Comparison of ENCODE assay signal across 15 cellular contexts in genomic region chr17:47884905-47885735, GRCh38. TPM values are rescaled to one million over a fixed set of nuclear protein-coding genes. Genes with fewer than 3 reads are reported as not detected.
DNase-seq lines count a peak whose midpoint lies in the region; ATAC-seq, FAIRE-seq and TF ChIP-seq lines count a peak whose summit lies in the region.
"Had no signal": no experiment of that assay in that cellular context is flagged by ENCODE, and none has a peak within 500 bp of the region (broad histone marks: within the 10 kb centered on the region; RNA-seq: fewer than 3 reads in every experiment).

No MANE protein-coding gene starts in this region.

- peak overlapping the region; percentile 43 for H3K4me2 ChIP-seq in HepG2 (ENCODE audit: low read depth, low read length)
- peak overlapping the region; percentile 89 for H3K4me2 ChIP-seq in PC-9
- H3K4me2 ChIP-seq in keratinocyte (ENCODE audit: control insufficient read depth, extremely low read depth, insufficient read depth, low read depth, low read length) = no peak overlapping the region

- TF ChIP-seq POLR2A in HepG2 (IDR thresholded peaks at IDR 0.05; ENCODE audit: insufficient read depth in 1 of 2, low read depth in 2 of 2, low read length in 2 of 2) = no peak
- no peak for TF ChIP-seq POLR2A in right lobe of liver (IDR thresholded peaks at IDR 0.05)

- H3K9me2 ChIP-seq in PC-9 (ENCODE audit: insufficient read depth) = no peaks in the 10 kb centered on the region

- H3K79me2 ChIP-seq in HepG2 (ENCODE audit: insufficient read depth, low read length) (no peaks in the 10 kb centered on the region), PC-9 (ENCODE audit: low read depth) (no peaks in the 10 kb centered on the region), keratinocyte (ENCODE audit: control insufficient read depth, insufficient read depth, low read length) (no peaks in the 10 kb centered on the region)

- no peak for FAIRE-seq in HepG2 (lab: Jason Lieb, UNC)
- no peak for FAIRE-seq in keratinocyte (lab: Jason Lieb, UNC)
- FAIRE-seq: astrocyte, colon had no signal

- BruUV-seq in HepG2 (replicated peaks; lab: Mats Ljungman, UMichigan) (no TSS peak), PC-9 (replicated peaks; lab: Mats Ljungman, UMichigan) (no TSS peak)

- peaks cover 27% of the 10 kb centered on the region for H3K4me1 ChIP-seq in HepG2 (ENCODE audit: insufficient read depth, low read length)
- H3K4me1 ChIP-seq in right lobe of liver = no peaks in the 10 kb centered on the region
- H3K4me1 ChIP-seq in PC-9 (replicated peaks; ENCODE audit: insufficient read depth) = peaks cover 88% of the 10 kb centered on the region
- peaks cover 13% of the 10 kb centered on the region for H3K4me1 ChIP-seq in keratinocyte (ENCODE audit: control insufficient read depth, extremely low read depth, insufficient read depth, low read length)
- peaks cover 26% of the 10 kb centered on the region for H3K4me1 ChIP-seq in thymus (ENCODE audit: control insufficient read depth, insufficient read depth, low read length)

- H3K27me3 ChIP-seq in HepG2 (ENCODE audit: control insufficient read depth in 1 of 2, insufficient read depth in 2 of 2, low read length in 2 of 2) (peaks cover 5 to 41% of the 10 kb centered on the region in 2 experiments; a peak in 4 of 5 replicates), right lobe of liver (no peaks in the 10 kb centered on the region), PC-9 (ENCODE audit: insufficient read depth, low read depth) (no peaks in the 10 kb centered on the region), keratinocyte (ENCODE audit: control insufficient read depth, extremely low read depth, insufficient read depth, low read length) (no peaks in the 10 kb centered on the region), thymus (ENCODE audit: control insufficient read depth, insufficient read depth) (no peaks in the 10 kb centered on the region)

- H3K9ac ChIP-seq in HepG2 (ENCODE audit: insufficient read depth, low read depth, low read length) (no peak overlapping the region), keratinocyte (ENCODE audit: control insufficient read depth, extremely low read depth, insufficient read depth, low read length) (no peak overlapping the region)

- intact Hi-C loops in HepG2 (cut with micrococcal nuclease; ENCODE audit: unreplicated experiment) = no loop called here
- intact Hi-C loops in right lobe of liver (cut with DNase I) = no loop called here
- intact Hi-C loops in PC-9 (cut with micrococcal nuclease; ENCODE audit: unreplicated experiment) = loop anchor here (1.0 to 2.0 kb wide), 3 partner anchors 34 to 74 kb away; partner anchors contain the start of gene SP6

- POLR2A ChIA-PET in HepG2 (lab: Yijun Ruan, JAX) = interaction anchor here (1.0 to 3.9 kb wide), 5 partner anchors 10 to 57 kb away, joined by 3 to 36 read pairs (median 5); partner anchors contain the start of genes LRRC46, MRPL10, PNPO and SCRN2
- POLR2A ChIA-PET in PC-9 (lab: Charles Lee; ENCODE audit: unreplicated experiment) = interaction anchor here (0.5 to 1.8 kb wide), 6 partner anchors 10 to 784 kb away, joined by 3 to 10 read pairs (median 4); partner anchors contain the start of genes SP2 and SP6

- 6% methylated on average over 9 of the region's 11 CpGs for WGBS in HepG2 (ENCODE audit: low lambda C conversion rate)
- 61% methylated on average over 3 of the region's 11 CpGs for WGBS in right lobe of liver (ENCODE audit: insufficient coverage, low coverage, low lambda C conversion rate, missing lambda C conversion rate)
- 60% methylated on average over 11 of the region's 11 CpGs for WGBS in thymus

- TF ChIP-seq EP300 in HepG2 (IDR thresholded peaks at IDR 0.05; ENCODE audit: low read depth in 2 of 2, low read length in 2 of 2) = no peak
- no peak for TF ChIP-seq EP300 in HepG2 (CRISPR knock-in tag; IDR thresholded peaks at IDR 0.05; ENCODE audit: borderline replicate concordance)

- in situ Hi-C loops in HepG2 (cut with HindIII; ENCODE audit: extremely low pct_ligation_motif_present, low pct_unique_long_range_greater_than_20kb) = no loop called here

- dilution Hi-C loops in keratinocyte (cut with MboI; ENCODE audit: extremely low pct_ligation_motif_present, low sequenced_read_pairs) = no loop called here

- no peak for TF ChIP-seq RAD21 in HepG2 (CRISPR knock-in tag; IDR thresholded peaks at IDR 0.05)

- H2AFZ ChIP-seq in HepG2 (ENCODE audit: low read length) = no peak overlapping the region
- H2AFZ ChIP-seq in PC-9 = peak overlapping the region; percentile 19; the same call in 1 of the 2 replicates
- peak overlapping the region; percentile 29 for H2AFZ ChIP-seq in keratinocyte (ENCODE audit: control insufficient read depth, low read length)

- H3K36me3 ChIP-seq in HepG2 (replicated peaks in 1 of 2; ENCODE audit: control insufficient read depth in 1 of 2, insufficient read depth in 2 of 2, low read length in 2 of 2) (no peaks in the 10 kb centered on the region), right lobe of liver (no peaks in the 10 kb centered on the region), PC-9 (ENCODE audit: low read depth) (no peaks in the 10 kb centered on the region), keratinocyte (ENCODE audit: control insufficient read depth in 2 of 2, extremely low read depth in 1 of 2, insufficient read depth in 2 of 2, low read length in 2 of 2) (no peaks in the 10 kb centered on the region), thymus (ENCODE audit: control insufficient read depth, insufficient read depth) (peaks cover 3% of the 10 kb centered on the region)
- H3K36me3 ChIP-seq: WERI-Rb-1 had no signal

- H3F3A ChIP-seq in PC-9 (ENCODE audit: insufficient read depth, low read depth) = peaks cover 65% of the 10 kb centered on the region

- H3K9me1 ChIP-seq in keratinocyte (ENCODE audit: control insufficient read depth, extremely low read depth, insufficient read depth, low read length) = no peaks in the 10 kb centered on the region

- H3K9me3 ChIP-seq in HepG2 (ENCODE audit: low read length) = no peaks in the 10 kb centered on the region
- no peaks in the 10 kb centered on the region for H3K9me3 ChIP-seq in right lobe of liver
- H3K9me3 ChIP-seq in PC-9 (ENCODE audit: insufficient read depth, low read depth) = no peaks in the 10 kb centered on the region
- no peaks in the 10 kb centered on the region for H3K9me3 ChIP-seq in keratinocyte (ENCODE audit: control insufficient read depth, low read depth, low read length)
- no peaks in the 10 kb centered on the region for H3K9me3 ChIP-seq in thymus (ENCODE audit: control insufficient read depth)

- CTCF ChIA-PET in HepG2 (lab: Yijun Ruan, JAX; ENCODE audit: low intra/inter-chr PET ratio, low total read pairs) (no interaction called here), PC-9 (lab: Charles Lee) (interaction anchor here (1.0 to 1.1 kb wide), 4 partner anchors 41 to 86 kb away, joined by 3 to 10 read pairs (median 4); partner anchors contain the start of genes CDK5RAP3 and SCRN2)

- H3K27ac ChIP-seq in HepG2 (ENCODE audit: extremely low read length, insufficient read depth, low read length) (no peak overlapping the region), right lobe of liver (no peak overlapping the region), PC-9 (peak overlapping the region; percentile 91), keratinocyte (ENCODE audit: control insufficient read depth, insufficient read depth, low read length) (no peak overlapping the region), thymus (ENCODE audit: low read depth) (peak overlapping the region; percentile 40)
- H3K27ac ChIP-seq: WERI-Rb-1 had no signal

- H3K4me3 ChIP-seq in HepG2 (replicated peaks in 1 of 3; ENCODE audit: insufficient read depth in 1 of 3, low read depth in 2 of 3, low read length in 3 of 3) (no peak overlapping the region), right lobe of liver (no peak overlapping the region), PC-9 (peak overlapping the region; percentile 50), keratinocyte (ENCODE audit: control insufficient read depth in 2 of 3, extremely low read depth in 1 of 3, insufficient read depth in 2 of 3, low read depth in 1 of 3, low read length in 3 of 3) (no peak overlapping the region), thymus (ENCODE audit: low read length) (no peak overlapping the region)

- peak; percentile 15 for ATAC-seq in HepG2
- no peak for ATAC-seq in right lobe of liver
- ATAC-seq in HG03135 (IDR thresholded peaks at IDR 0.05; ENCODE audit: unreplicated experiment) = no peak
- no peak for ATAC-seq in GM19035 (IDR thresholded peaks at IDR 0.05; ENCODE audit: unreplicated experiment)

- DNase-seq in HepG2 (ENCODE audit: low spot score) = no peak
- no peak for DNase-seq in right lobe of liver
- peak; percentile 76 to 94 for DNase-seq in PC-9
- DNase-seq in keratinocyte (ENCODE audit: low read depth, low spot score) = no peak
- DNase-seq in SHP77 (lab: John Stamatoyannopoulos, UW) = no peak
- DNase-seq: activated CD8-positive, alpha-beta memory T cell treated with anti-CD3 and anti-CD28 coated beads for 24 hours; Kasumi-1; midbrain; NCI-H345; WERI-Rb-1 had no signal

- no peak for TF ChIP-seq CTCF in HepG2 (CRISPR knock-in tag; IDR thresholded peaks at IDR 0.05)
- TF ChIP-seq CTCF in right lobe of liver (IDR thresholded peaks at IDR 0.05) = no peak
- TF ChIP-seq CTCF in PC-9 (conservative IDR thresholded peaks at IDR 0.05) = no peak; the same call in 1 of the 2 replicates
- TF ChIP-seq CTCF in keratinocyte (optimal IDR thresholded peaks at IDR 0.05 in 1 of 3, IDR thresholded peaks at IDR 0.05 in 1 of 3, conservative IDR thresholded peaks at IDR 0.05 in 1 of 3; ENCODE audit: extremely low read depth in 1 of 3, insufficient read depth in 2 of 3, low read length in 3 of 3) = no peak

- H4K20me1 ChIP-seq in HepG2 (ENCODE audit: insufficient read depth, low read length) (no peaks in the 10 kb centered on the region), PC-9 (ENCODE audit: insufficient read depth) (no peaks in the 10 kb centered on the region), keratinocyte (ENCODE audit: control insufficient read depth, extremely low read depth, insufficient read depth, low read length) (no peaks in the 10 kb centered on the region)

RNA-seq across cellular contexts. Expression of gene SP2, which starts 10.9 kb away (rescaled TPM):
- total RNA-seq in HepG2 (2016; rRNA removed; fragmentation: Illumina TruSeq; extraction: Trizol) (1.4 and 1.5 TPM in 2 replicates), right lobe of liver (1 to 10 TPM; 3.1 to 7.9 (median 5.5) TPM), PC-9 (2021) (13.5 and 18.0 TPM in 2 replicates)
- total RNA-seq in HepG2 (2016; cell fraction: cytosol; rRNA removed; fragmentation: Illumina TruSeq; extraction: Trizol; ENCODE audit: low read depth) = 0.44 and 0.71 TPM in 2 replicates
- 1.1 and 1.3 TPM in 2 replicates for total RNA-seq in HepG2 (2016; cell fraction: insoluble cytoplasmic fraction; rRNA removed; fragmentation: Illumina TruSeq; extraction: Trizol)
- total RNA-seq in HepG2 (2016; cell fraction: membrane; rRNA removed; fragmentation: Illumina TruSeq; extraction: Trizol) = 2.2 and 2.7 TPM in 2 replicates
- total RNA-seq in HepG2 (2016; cell fraction: nucleus; rRNA removed; fragmentation: Illumina TruSeq; extraction: Trizol) = 1.6 and 2.4 TPM in 2 replicates
- polyA plus RNA-seq in HepG2 (2011; rRNA removed) (4.2 and 4.8 TPM in 2 replicates), keratinocyte (1.4 to 3.9 TPM (median 2.1 TPM) in 3 replicates), thymus (10.6 TPM)
- polyA plus RNA-seq in HepG2 (2011; cell fraction: cytosol; rRNA removed) = 1.9 and 2.3 TPM in 2 replicates
- 13.9 and 14.8 TPM in 2 replicates for polyA plus RNA-seq in HepG2 (2011; cell fraction: nucleus; rRNA removed)
- polyA plus RNA-seq in HepG2 (2012) = 10.5 and 11.9 TPM in 2 replicates
- polyA plus RNA-seq in HepG2 (2016; cell fraction: cytosol; fragmentation: Illumina TruSeq; extraction: Trizol; ENCODE audit: low read depth) = 1.5 and 1.9 TPM in 2 replicates
- polyA plus RNA-seq in HepG2 (2016; cell fraction: insoluble cytoplasmic fraction; fragmentation: Illumina TruSeq; extraction: Trizol; ENCODE audit: low read depth) = 6.9 and 11.6 TPM in 2 replicates
- 4.2 and 5.0 TPM in 2 replicates for polyA plus RNA-seq in HepG2 (2016; cell fraction: membrane; fragmentation: Illumina TruSeq; extraction: Trizol; ENCODE audit: low read depth)
- 12.2 and 15.0 TPM in 2 replicates for polyA plus RNA-seq in HepG2 (2016; cell fraction: nucleus; fragmentation: Illumina TruSeq; extraction: Trizol; ENCODE audit: insufficient read depth, low read depth)
- 4.3 and 7.9 TPM in 2 replicates for polyA minus RNA-seq in HepG2 (2011; rRNA and poly(A)+ RNA removed; ENCODE audit: low replicate concordance)
- 2.9 and 5.7 TPM in 2 replicates for polyA minus RNA-seq in HepG2 (2011; cell fraction: cytosol; rRNA and poly(A)+ RNA removed)
- polyA minus RNA-seq in HepG2 (2011; cell fraction: nucleus; rRNA and poly(A)+ RNA removed) = 3.1 and 3.5 TPM in 2 replicates
- 3.3 TPM for polyA plus RNA-seq in keratinocyte (2011; ENCODE audit: low read depth)
- polyA plus RNA-seq in keratinocyte (2011; cell fraction: cytosol; rRNA removed) = 4.6 and 5.4 TPM in 2 replicates
- polyA plus RNA-seq in keratinocyte (2011; cell fraction: nucleus; rRNA removed) = 12.5 and 13.3 TPM in 2 replicates
- polyA plus RNA-seq in keratinocyte (2012; ENCODE audit: low replicate concordance) = 9.8 and 11.7 TPM in 2 replicates
- 3.7 to 19.6 TPM (median 4.8 TPM) in 3 replicates for polyA minus RNA-seq in keratinocyte
- polyA minus RNA-seq in keratinocyte (2011; cell fraction: cytosol; rRNA and poly(A)+ RNA removed) = 6.7 TPM
- 1.9 and 3.6 TPM in 2 replicates for polyA minus RNA-seq in keratinocyte (2011; cell fraction: nucleus; rRNA and poly(A)+ RNA removed)

RNA-seq across cellular contexts. Expression of gene SP6, which starts 34.2 kb away (rescaled TPM):
- total RNA-seq in HepG2 (2016; rRNA removed; fragmentation: Illumina TruSeq; extraction: Trizol) = 0.07 TPM in 1 of 2 replicates, not detected in the other
- total RNA-seq in HepG2 (2016; cell fraction: cytosol; rRNA removed; fragmentation: Illumina TruSeq; extraction: Trizol; ENCODE audit: low read depth) = not detected in 2 replicates
- 0.04 TPM in 1 of 2 replicates, not detected in the other for total RNA-seq in HepG2 (2016; cell fraction: insoluble cytoplasmic fraction; rRNA removed; fragmentation: Illumina TruSeq; extraction: Trizol)
- total RNA-seq in HepG2 (2016; cell fraction: membrane; rRNA removed; fragmentation: Illumina TruSeq; extraction: Trizol) = 0.03 and 0.10 TPM in 2 replicates
- not detected in 2 replicates for total RNA-seq in HepG2 (2016; cell fraction: nucleus; rRNA removed; fragmentation: Illumina TruSeq; extraction: Trizol)
- 0.07 and 0.09 TPM in 2 replicates for polyA plus RNA-seq in HepG2 (2011; rRNA removed)
- polyA plus RNA-seq in HepG2 (2011; cell fraction: cytosol; rRNA removed) = 0.05 and 0.07 TPM in 2 replicates
- polyA plus RNA-seq in HepG2 (2011; cell fraction: nucleus; rRNA removed) = 0.19 and 0.28 TPM in 2 replicates
- polyA plus RNA-seq in HepG2 (2012) = 0.09 TPM in 2 replicates
- polyA plus RNA-seq in HepG2 (2016; cell fraction: cytosol; fragmentation: Illumina TruSeq; extraction: Trizol; ENCODE audit: low read depth) = not detected in 2 replicates
- polyA plus RNA-seq in HepG2 (2016; cell fraction: insoluble cytoplasmic fraction; fragmentation: Illumina TruSeq; extraction: Trizol; ENCODE audit: low read depth) = 0.09 TPM in 1 of 2 replicates, not detected in the other
- polyA plus RNA-seq in HepG2 (2016; cell fraction: membrane; fragmentation: Illumina TruSeq; extraction: Trizol; ENCODE audit: low read depth) = not detected in 2 replicates
- polyA plus RNA-seq in HepG2 (2016; cell fraction: nucleus; fragmentation: Illumina TruSeq; extraction: Trizol; ENCODE audit: insufficient read depth, low read depth) = 0.15 and 0.19 TPM in 2 replicates
- 0.04 and 0.05 TPM in 2 replicates for polyA minus RNA-seq in HepG2 (2011; rRNA and poly(A)+ RNA removed; ENCODE audit: low replicate concordance)
- not detected in 2 replicates for polyA minus RNA-seq in HepG2 (2011; cell fraction: cytosol; rRNA and poly(A)+ RNA removed)
- not detected in 2 replicates for polyA minus RNA-seq in HepG2 (2011; cell fraction: nucleus; rRNA and poly(A)+ RNA removed)
- under 1 TPM in 3 of 6 experiments, not detected in 3; 0.09 to 0.12 (median 0.11) TPM for total RNA-seq in right lobe of liver
- 13.3 and 14.9 TPM in 2 replicates for total RNA-seq in PC-9 (2021)
- polyA plus RNA-seq in keratinocyte = 2.0 to 3.0 TPM (median 2.0 TPM) in 3 replicates
- polyA plus RNA-seq in keratinocyte (2011; ENCODE audit: low read depth) = 1.6 TPM
- 2.0 and 2.1 TPM in 2 replicates for polyA plus RNA-seq in keratinocyte (2011; cell fraction: cytosol; rRNA removed)
- polyA plus RNA-seq in keratinocyte (2011; cell fraction: nucleus; rRNA removed) = 6.7 and 8.5 TPM in 2 replicates
- 3.1 and 9.5 TPM in 2 replicates for polyA plus RNA-seq in keratinocyte (2012; ENCODE audit: low replicate concordance)
- 1.2 to 2.5 TPM (median 1.6 TPM) in 3 replicates for polyA minus RNA-seq in keratinocyte
- polyA minus RNA-seq in keratinocyte (2011; cell fraction: cytosol; rRNA and poly(A)+ RNA removed) = 2.5 TPM
- 4.4 and 4.5 TPM in 2 replicates for polyA minus RNA-seq in keratinocyte (2011; cell fraction: nucleus; rRNA and poly(A)+ RNA removed)
- polyA plus RNA-seq in thymus = 4.6 TPM

RNA-seq across cellular contexts. Expression of gene SCRN2, which starts 44.0 kb away (rescaled TPM):
- 15.0 and 29.5 TPM in 2 replicates for total RNA-seq in HepG2 (2016; rRNA removed; fragmentation: Illumina TruSeq; extraction: Trizol)
- 14.0 and 15.6 TPM in 2 replicates for total RNA-seq in HepG2 (2016; cell fraction: cytosol; rRNA removed; fragmentation: Illumina TruSeq; extraction: Trizol; ENCODE audit: low read depth)
- total RNA-seq in HepG2 (2016; cell fraction: insoluble cytoplasmic fraction; rRNA removed; fragmentation: Illumina TruSeq; extraction: Trizol) = 14.9 and 29.8 TPM in 2 replicates
- total RNA-seq in HepG2 (2016; cell fraction: membrane; rRNA removed; fragmentation: Illumina TruSeq; extraction: Trizol) = 9.4 and 10.4 TPM in 2 replicates
- total RNA-seq in HepG2 (2016; cell fraction: nucleus; rRNA removed; fragmentation: Illumina TruSeq; extraction: Trizol) = 38.4 and 39.4 TPM in 2 replicates
- polyA plus RNA-seq in HepG2 (2011; rRNA removed) = 21.7 and 28.6 TPM in 2 replicates
- 12.8 and 18.6 TPM in 2 replicates for polyA plus RNA-seq in HepG2 (2011; cell fraction: cytosol; rRNA removed)
- polyA plus RNA-seq in HepG2 (2011; cell fraction: nucleus; rRNA removed) = 254 and 255 TPM in 2 replicates
- 16.2 and 19.4 TPM in 2 replicates for polyA plus RNA-seq in HepG2 (2012)
- polyA plus RNA-seq in HepG2 (2016; cell fraction: cytosol; fragmentation: Illumina TruSeq; extraction: Trizol; ENCODE audit: low read depth) = 2.8 and 3.6 TPM in 2 replicates
- 11.1 and 13.6 TPM in 2 replicates for polyA plus RNA-seq in HepG2 (2016; cell fraction: insoluble cytoplasmic fraction; fragmentation: Illumina TruSeq; extraction: Trizol; ENCODE audit: low read depth)
- polyA plus RNA-seq in HepG2 (2016; cell fraction: membrane; fragmentation: Illumina TruSeq; extraction: Trizol; ENCODE audit: low read depth) = 4.4 and 5.4 TPM in 2 replicates
- 76.0 and 78.1 TPM in 2 replicates for polyA plus RNA-seq in HepG2 (2016; cell fraction: nucleus; fragmentation: Illumina TruSeq; extraction: Trizol; ENCODE audit: insufficient read depth, low read depth)
- 22.3 and 32.7 TPM in 2 replicates for polyA minus RNA-seq in HepG2 (2011; rRNA and poly(A)+ RNA removed; ENCODE audit: low replicate concordance)
- 4.6 and 7.0 TPM in 2 replicates for polyA minus RNA-seq in HepG2 (2011; cell fraction: cytosol; rRNA and poly(A)+ RNA removed)
- 42.1 and 48.9 TPM in 2 replicates for polyA minus RNA-seq in HepG2 (2011; cell fraction: nucleus; rRNA and poly(A)+ RNA removed)
- 10 to 100 TPM; 18.1 to 25.7 (median 19.6) TPM for total RNA-seq in right lobe of liver
- total RNA-seq in PC-9 (2021) = 31.7 and 43.9 TPM in 2 replicates
- 17.1 to 26.4 TPM (median 24.8 TPM) in 3 replicates for polyA plus RNA-seq in keratinocyte
- 7.4 TPM for polyA plus RNA-seq in keratinocyte (2011; ENCODE audit: low read depth)
- polyA plus RNA-seq in keratinocyte (2011; cell fraction: cytosol; rRNA removed) = 9.8 and 21.7 TPM in 2 replicates
- polyA plus RNA-seq in keratinocyte (2011; cell fraction: nucleus; rRNA removed) = 62.5 and 68.2 TPM in 2 replicates
- polyA plus RNA-seq in keratinocyte (2012; ENCODE audit: low replicate concordance) = 19.2 and 28.0 TPM in 2 replicates
- 14.6 to 22.0 TPM (median 14.9 TPM) in 3 replicates for polyA minus RNA-seq in keratinocyte
- 17.8 TPM for polyA minus RNA-seq in keratinocyte (2011; cell fraction: cytosol; rRNA and poly(A)+ RNA removed)
- polyA minus RNA-seq in keratinocyte (2011; cell fraction: nucleus; rRNA and poly(A)+ RNA removed) = 15.2 and 16.5 TPM in 2 replicates
- polyA plus RNA-seq in thymus = 39.4 TPM

RNA-seq across cellular contexts. Expression of gene LRRC46, which starts 53.6 kb away (rescaled TPM):
- total RNA-seq in HepG2 (2016; rRNA removed; fragmentation: Illumina TruSeq; extraction: Trizol) (0.09 and 0.13 TPM in 2 replicates), right lobe of liver (under 1 TPM; 0.12 to 0.44 (median 0.35) TPM), PC-9 (2021) (1.5 and 1.9 TPM in 2 replicates)
- total RNA-seq in HepG2 (2016; cell fraction: cytosol; rRNA removed; fragmentation: Illumina TruSeq; extraction: Trizol; ENCODE audit: low read depth) = 0.26 TPM in 1 of 2 replicates, not detected in the other
- total RNA-seq in HepG2 (2016; cell fraction: insoluble cytoplasmic fraction; rRNA removed; fragmentation: Illumina TruSeq; extraction: Trizol) = 0.15 and 0.22 TPM in 2 replicates
- 0.14 TPM in 1 of 2 replicates, not detected in the other for total RNA-seq in HepG2 (2016; cell fraction: membrane; rRNA removed; fragmentation: Illumina TruSeq; extraction: Trizol)
- total RNA-seq in HepG2 (2016; cell fraction: nucleus; rRNA removed; fragmentation: Illumina TruSeq; extraction: Trizol) = 0.43 TPM in 1 of 2 replicates, not detected in the other
- polyA plus RNA-seq in HepG2 (2011; rRNA removed) (0.09 and 0.16 TPM in 2 replicates), keratinocyte (0.13 to 0.43 TPM (median 0.34 TPM) in 3 replicates), thymus (2.4 TPM)
- 0.15 and 0.18 TPM in 2 replicates for polyA plus RNA-seq in HepG2 (2011; cell fraction: cytosol; rRNA removed)
- polyA plus RNA-seq in HepG2 (2011; cell fraction: nucleus; rRNA removed) = 0.19 and 0.42 TPM in 2 replicates
- polyA plus RNA-seq in HepG2 (2012) = 0.70 and 0.75 TPM in 2 replicates
- 0.11 and 0.22 TPM in 2 replicates for polyA plus RNA-seq in HepG2 (2016; cell fraction: cytosol; fragmentation: Illumina TruSeq; extraction: Trizol; ENCODE audit: low read depth)
- 0.35 and 0.46 TPM in 2 replicates for polyA plus RNA-seq in HepG2 (2016; cell fraction: insoluble cytoplasmic fraction; fragmentation: Illumina TruSeq; extraction: Trizol; ENCODE audit: low read depth)
- polyA plus RNA-seq in HepG2 (2016; cell fraction: membrane; fragmentation: Illumina TruSeq; extraction: Trizol; ENCODE audit: low read depth) = 0.23 TPM in 2 replicates
- polyA plus RNA-seq in HepG2 (2016; cell fraction: nucleus; fragmentation: Illumina TruSeq; extraction: Trizol; ENCODE audit: insufficient read depth, low read depth) = 0.43 and 0.74 TPM in 2 replicates
- polyA minus RNA-seq in HepG2 (2011; rRNA and poly(A)+ RNA removed; ENCODE audit: low replicate concordance) = 0.46 and 1.2 TPM in 2 replicates
- 0.44 and 0.59 TPM in 2 replicates for polyA minus RNA-seq in HepG2 (2011; cell fraction: cytosol; rRNA and poly(A)+ RNA removed)
- polyA minus RNA-seq in HepG2 (2011; cell fraction: nucleus; rRNA and poly(A)+ RNA removed) = 0.62 TPM in 1 of 2 replicates, not detected in the other
- not detected for polyA plus RNA-seq in keratinocyte (2011; ENCODE audit: low read depth)
- polyA plus RNA-seq in keratinocyte (2011; cell fraction: cytosol; rRNA removed) = 0.12 and 0.26 TPM in 2 replicates
- 0.27 and 0.45 TPM in 2 replicates for polyA plus RNA-seq in keratinocyte (2011; cell fraction: nucleus; rRNA removed)
- polyA plus RNA-seq in keratinocyte (2012; ENCODE audit: low replicate concordance) = 0.50 and 0.54 TPM in 2 replicates
- polyA minus RNA-seq in keratinocyte = 0.23 to 1.6 TPM (median 0.26 TPM) in 3 replicates
- not detected for polyA minus RNA-seq in keratinocyte (2011; cell fraction: cytosol; rRNA and poly(A)+ RNA removed)
- not detected in 2 replicates for polyA minus RNA-seq in keratinocyte (2011; cell fraction: nucleus; rRNA and poly(A)+ RNA removed)

RNA-seq across cellular contexts. Expression of gene MRPL10, which starts 53.8 kb away (rescaled TPM):
- total RNA-seq in HepG2 (2016; rRNA removed; fragmentation: Illumina TruSeq; extraction: Trizol) (56.7 and 59.7 TPM in 2 replicates), right lobe of liver (10 to 100 TPM; 14.4 to 26.1 (median 16.3) TPM), PC-9 (2021) (50.1 and 63.8 TPM in 2 replicates)
- 23.2 and 23.8 TPM in 2 replicates for total RNA-seq in HepG2 (2016; cell fraction: cytosol; rRNA removed; fragmentation: Illumina TruSeq; extraction: Trizol; ENCODE audit: low read depth)
- 54.4 and 59.8 TPM in 2 replicates for total RNA-seq in HepG2 (2016; cell fraction: insoluble cytoplasmic fraction; rRNA removed; fragmentation: Illumina TruSeq; extraction: Trizol)
- 57.6 and 61.5 TPM in 2 replicates for total RNA-seq in HepG2 (2016; cell fraction: membrane; rRNA removed; fragmentation: Illumina TruSeq; extraction: Trizol)
- total RNA-seq in HepG2 (2016; cell fraction: nucleus; rRNA removed; fragmentation: Illumina TruSeq; extraction: Trizol) = 27.0 and 27.8 TPM in 2 replicates
- polyA plus RNA-seq in HepG2 (2011; rRNA removed) (149 and 157 TPM in 2 replicates), keratinocyte (42.4 to 52.5 TPM (median 43.1 TPM) in 3 replicates), thymus (41.1 TPM)
- 163 and 193 TPM in 2 replicates for polyA plus RNA-seq in HepG2 (2011; cell fraction: cytosol; rRNA removed)
- polyA plus RNA-seq in HepG2 (2011; cell fraction: nucleus; rRNA removed) = 84.2 and 97.9 TPM in 2 replicates
- polyA plus RNA-seq in HepG2 (2012) = 98.1 and 124 TPM in 2 replicates
- 32.0 and 36.2 TPM in 2 replicates for polyA plus RNA-seq in HepG2 (2016; cell fraction: cytosol; fragmentation: Illumina TruSeq; extraction: Trizol; ENCODE audit: low read depth)
- 90.1 and 104 TPM in 2 replicates for polyA plus RNA-seq in HepG2 (2016; cell fraction: insoluble cytoplasmic fraction; fragmentation: Illumina TruSeq; extraction: Trizol; ENCODE audit: low read depth)
- 63.3 and 69.4 TPM in 2 replicates for polyA plus RNA-seq in HepG2 (2016; cell fraction: membrane; fragmentation: Illumina TruSeq; extraction: Trizol; ENCODE audit: low read depth)
- 52.7 and 55.5 TPM in 2 replicates for polyA plus RNA-seq in HepG2 (2016; cell fraction: nucleus; fragmentation: Illumina TruSeq; extraction: Trizol; ENCODE audit: insufficient read depth, low read depth)
- 135 and 309 TPM in 2 replicates for polyA minus RNA-seq in HepG2 (2011; rRNA and poly(A)+ RNA removed; ENCODE audit: low replicate concordance)
- polyA minus RNA-seq in HepG2 (2011; cell fraction: cytosol; rRNA and poly(A)+ RNA removed) = 101 and 106 TPM in 2 replicates
- polyA minus RNA-seq in HepG2 (2011; cell fraction: nucleus; rRNA and poly(A)+ RNA removed) = 28.0 and 36.1 TPM in 2 replicates
- 36.2 TPM for polyA plus RNA-seq in keratinocyte (2011; ENCODE audit: low read depth)
- 49.7 and 55.2 TPM in 2 replicates for polyA plus RNA-seq in keratinocyte (2011; cell fraction: cytosol; rRNA removed)
- 33.2 and 38.8 TPM in 2 replicates for polyA plus RNA-seq in keratinocyte (2011; cell fraction: nucleus; rRNA removed)
- polyA plus RNA-seq in keratinocyte (2012; ENCODE audit: low replicate concordance) = 35.4 and 36.8 TPM in 2 replicates
- polyA minus RNA-seq in keratinocyte = 57.4 to 77.0 TPM (median 62.3 TPM) in 3 replicates
- polyA minus RNA-seq in keratinocyte (2011; cell fraction: cytosol; rRNA and poly(A)+ RNA removed) = 103 TPM
- polyA minus RNA-seq in keratinocyte (2011; cell fraction: nucleus; rRNA and poly(A)+ RNA removed) = 10.7 and 11.7 TPM in 2 replicates

Comparison
In these comparisons a context has a peak if more than half of its experiments do, and no peak if none do; other contexts are left out.
1. DNase-seq: peak in PC-9 (2 of 2); none in HepG2 (single experiment), right lobe of liver (0 of 3), keratinocyte (single experiment) and SHP77 (0 of 2).
2. H3K27ac ChIP-seq: peak in PC-9 (single experiment) and thymus (single experiment); none in HepG2 (single experiment), right lobe of liver (0 of 3) and keratinocyte (single experiment).
3. RNA of gene SP6, which starts 34.2 kb away (total RNA-seq): 13.3 to 14.9 TPM in PC-9; 0.09 to 0.12 TPM in right lobe of liver and 0.03 to 0.10 TPM in HepG2; every median in the first group is over 10 times any median in the second.